In genomic region chr1:53869454-53870117, GRCh38 we compare ENCODE assay signal across 24 cellular contexts. TPM values are rescaled to one million over a fixed set of nuclear protein-coding genes. Genes with fewer than 3 reads are reported as not detected.
DNase-seq lines count a peak whose midpoint lies in the region; ATAC-seq and TF ChIP-seq lines count a peak whose summit lies in the region.
"Had no signal": no experiment of that assay in that cellular context is flagged by ENCODE, and none has a peak within 500 bp of the region (broad histone marks: within the 10 kb centered on the region; RNA-seq: fewer than 3 reads in every experiment).

No MANE protein-coding gene starts in this region.

- intact Hi-C loops in dendritic cell treated with granulocyte-macrophage colony-stimulating factor and Interleukin-4, amounts not matched to agents 40 ng/mL and 50 ng/mL, for 4 days (cut with micrococcal nuclease), result no loop called here

- H3K36me3 ChIP-seq in BLaER1, result peaks cover 48% of the 10 kb centered on the region
- H3K36me3 ChIP-seq: uterus had no signal

- H3K4me3 Mint-ChIP-seq in dendritic cell treated with granulocyte-macrophage colony-stimulating factor and Interleukin-4, amounts not matched to agents 40 ng/mL and 50 ng/mL, for 4 days, result no peak overlapping the region
- no peak overlapping the region for H3K4me3 Mint-ChIP-seq in chondrocyte (ENCODE audit: unreplicated experiment)
- H3K4me3 Mint-ChIP-seq in activated CD4-positive, alpha-beta T cell treated with anti-CD3 and anti-CD28 coated beads, Interleukin-2, amount 10 ng/mL, durations not matched to agents 7 days and 5 days, result no peak overlapping the region
- H3K4me3 Mint-ChIP-seq: activated naive CD4-positive, alpha-beta T cell treated with anti-CD3 and anti-CD28 coated beads, Interleukin-2, amount 50 U/mL, for 24 hours; activated T-cell treated with anti-CD3 and anti-CD28 coated beads, Interleukin-2, amount 50 U/mL, for 72 hours had no signal

- no peaks in the 10 kb centered on the region for H3K9me3 ChIP-seq in BLaER1
- H3K9me3 ChIP-seq: A549, uterus had no signal

- peaks cover 11% of the 10 kb centered on the region for H3K4me1 ChIP-seq in BLaER1
- H3K4me1 ChIP-seq: A549, uterus had no signal

- H3K4me3 ChIP-seq in BLaER1, result no peak overlapping the region
- H3K4me3 ChIP-seq: A549, GM23248, K562, uterus had no signal

- CTCF ChIA-PET in activated CD4-positive, alpha-beta T cell treated with anti-CD3 and anti-CD28 coated beads, Interleukin-2, amount 10 ng/mL, durations not matched to agents 7 days and 5 days (lab: Charles Lee), result interaction anchor here (0.5 to 4.8 kb wide), 4 partner anchors 9 to 90 kb away, joined by 3 to 31 read pairs (median 4); no protein-coding TSS in a partner anchor

- H3K27me3 ChIP-seq in BLaER1, result no peaks in the 10 kb centered on the region
- H3K27me3 ChIP-seq: uterus had no signal

- DNase-seq in NOMO-1 treated with dmso at 0.1 percent for 144 hours (lab: John Stamatoyannopoulos, UW; ENCODE audit: unreplicated experiment) (peak; percentile 48), iPS-NIHi7 (ENCODE audit: extremely low spot score) (no peak), chondrocyte (ENCODE audit: low spot score) (no peak)
- DNase-seq in activated T-cell treated with anti-CD3 and anti-CD28 coated beads, Interleukin-2, amount 50 U/mL, for 48 hours, result no peak
- no peak for DNase-seq in activated CD4-positive, alpha-beta T cell treated with anti-CD3 and anti-CD28 coated beads, Interleukin-2, amount 10 ng/mL, durations not matched to agents 7 days and 5 days
- DNase-seq: activated T-cell treated with anti-CD3 and anti-CD28 coated beads, Interleukin-2, amount 50 U/mL, for 72 hours; cerebellar nuclear complex; DMS 273 treated with DMSO at 0.1 percent for 48 hours; effector memory CD4-positive, alpha-beta T cell; GM23248; NCI-H1436; NCI-H82; RPMI8226; uterus had no signal

- peak; percentile 26 for ATAC-seq in GM19468 (IDR thresholded peaks at IDR 0.05; ENCODE audit: extremely low read depth, unreplicated experiment)
- ATAC-seq: A549; activated T-cell treated with anti-CD3 and anti-CD28 coated beads, Interleukin-2, amount 50 U/mL, for 72 hours; K562 had no signal

- no peak overlapping the region for H3K9ac ChIP-seq in BLaER1
- H3K9ac ChIP-seq: GM23248 had no signal

- POLR2A ChIA-PET in activated CD4-positive, alpha-beta T cell treated with anti-CD3 and anti-CD28 coated beads, Interleukin-2, amount 10 ng/mL, durations not matched to agents 7 days and 5 days (lab: Charles Lee), result no interaction called here

- peaks cover 11% of the 10 kb centered on the region for H3K4me1 Mint-ChIP-seq in dendritic cell treated with granulocyte-macrophage colony-stimulating factor and Interleukin-4, amounts not matched to agents 40 ng/mL and 50 ng/mL, for 4 days (ENCODE audit: low read depth)
- H3K4me1 Mint-ChIP-seq in chondrocyte (ENCODE audit: low read depth), result no peaks in the 10 kb centered on the region
- H3K4me1 Mint-ChIP-seq in activated CD4-positive, alpha-beta T cell treated with anti-CD3 and anti-CD28 coated beads, Interleukin-2, amount 10 ng/mL, durations not matched to agents 7 days and 5 days, result no peaks in the 10 kb centered on the region
- H3K4me1 Mint-ChIP-seq: activated naive CD4-positive, alpha-beta T cell treated with anti-CD3 and anti-CD28 coated beads, Interleukin-2, amount 50 U/mL, for 24 hours had no signal

- H3K36me3 Mint-ChIP-seq in dendritic cell treated with granulocyte-macrophage colony-stimulating factor and Interleukin-4, amounts not matched to agents 40 ng/mL and 50 ng/mL, for 4 days (ENCODE audit: low read depth), result peaks cover 75% of the 10 kb centered on the region
- H3K36me3 Mint-ChIP-seq in chondrocyte (ENCODE audit: low read depth), result peaks cover 20% of the 10 kb centered on the region
- peaks cover 8% of the 10 kb centered on the region for H3K36me3 Mint-ChIP-seq in activated CD4-positive, alpha-beta T cell treated with anti-CD3 and anti-CD28 coated beads, Interleukin-2, amount 10 ng/mL, durations not matched to agents 7 days and 5 days (ENCODE audit: low read depth)

- no peak for TF ChIP-seq CTCF in chondrocyte (IDR thresholded peaks at IDR 0.05)

- no peaks in the 10 kb centered on the region for H4K20me1 ChIP-seq in BLaER1

- H3K9me3 Mint-ChIP-seq in dendritic cell treated with granulocyte-macrophage colony-stimulating factor and Interleukin-4, amounts not matched to agents 40 ng/mL and 50 ng/mL, for 4 days, result no peaks in the 10 kb centered on the region
- no peaks in the 10 kb centered on the region for H3K9me3 Mint-ChIP-seq in chondrocyte (ENCODE audit: low read depth)
- no peaks in the 10 kb centered on the region for H3K9me3 Mint-ChIP-seq in activated CD4-positive, alpha-beta T cell treated with anti-CD3 and anti-CD28 coated beads, Interleukin-2, amount 10 ng/mL, durations not matched to agents 7 days and 5 days
- H3K9me3 Mint-ChIP-seq: activated naive CD4-positive, alpha-beta T cell treated with anti-CD3 and anti-CD28 coated beads, Interleukin-2, amount 50 U/mL, for 24 hours; activated T-cell treated with anti-CD3 and anti-CD28 coated beads, Interleukin-2, amount 50 U/mL, for 72 hours had no signal

- H3K27ac ChIP-seq in BLaER1, result no peak overlapping the region
- H3K27ac ChIP-seq: A549, C4-2B, GM23248, uterus, VCaP had no signal

- peak overlapping the region; percentile 48 for H3K27ac Mint-ChIP-seq in dendritic cell treated with granulocyte-macrophage colony-stimulating factor and Interleukin-4, amounts not matched to agents 40 ng/mL and 50 ng/mL, for 4 days
- no peak overlapping the region for H3K27ac Mint-ChIP-seq in chondrocyte (ENCODE audit: unreplicated experiment)
- H3K27ac Mint-ChIP-seq in activated CD4-positive, alpha-beta T cell treated with anti-CD3 and anti-CD28 coated beads, Interleukin-2, amount 10 ng/mL, durations not matched to agents 7 days and 5 days, result no peak overlapping the region
- H3K27ac Mint-ChIP-seq: activated naive CD4-positive, alpha-beta T cell treated with anti-CD3 and anti-CD28 coated beads, Interleukin-2, amount 50 U/mL, for 24 hours; activated T-cell treated with anti-CD3 and anti-CD28 coated beads, Interleukin-2, amount 50 U/mL, for 72 hours had no signal

- H3K4me2 ChIP-seq in BLaER1, result peak overlapping the region; percentile 45
- H3K4me2 ChIP-seq: A549 had no signal

- H3K27me3 Mint-ChIP-seq in dendritic cell treated with granulocyte-macrophage colony-stimulating factor and Interleukin-4, amounts not matched to agents 40 ng/mL and 50 ng/mL, for 4 days, result no peaks in the 10 kb centered on the region
- H3K27me3 Mint-ChIP-seq in chondrocyte (ENCODE audit: low read depth), result no peaks in the 10 kb centered on the region
- H3K27me3 Mint-ChIP-seq in activated CD4-positive, alpha-beta T cell treated with anti-CD3 and anti-CD28 coated beads, Interleukin-2, amount 10 ng/mL, durations not matched to agents 7 days and 5 days, result no peaks in the 10 kb centered on the region
- H3K27me3 Mint-ChIP-seq: activated naive CD4-positive, alpha-beta T cell treated with anti-CD3 and anti-CD28 coated beads, Interleukin-2, amount 50 U/mL, for 24 hours had no signal

RNA-seq across cellular contexts. Expression of gene YIPF1, which starts 20.0 kb away (rescaled TPM):
- 17.2 to 18.4 TPM (median 18.1 TPM) in 3 replicates for total RNA-seq in chondrocyte
- 10 to 100 TPM; 16.3 to 20.6 TPM for total RNA-seq in activated CD4-positive, alpha-beta T cell treated with anti-CD3 and anti-CD28 coated beads, Interleukin-2, amount 10 ng/mL, durations not matched to agents 7 days and 5 days

RNA-seq across cellular contexts. Expression of gene DIO1, which starts 24.4 kb away (rescaled TPM):
- not detected in 3 replicates for total RNA-seq in chondrocyte
- not detected for total RNA-seq in activated CD4-positive, alpha-beta T cell treated with anti-CD3 and anti-CD28 coated beads, Interleukin-2, amount 10 ng/mL, durations not matched to agents 7 days and 5 days
- total RNA-seq: activated T-cell treated with anti-CD3 and anti-CD28 coated beads, Interleukin-2, amount 50 U/mL, for 72 hours; astrocyte; GM23248; K562; subcutaneous adipose tissue had no signal

RNA-seq across cellular contexts. Expression of gene NDC1, which starts 31.5 kb away (rescaled TPM):
- total RNA-seq in chondrocyte, result 7.0 to 9.7 TPM (median 8.6 TPM) in 3 replicates
- 10 to 100 TPM; 25.4 to 26.6 TPM for total RNA-seq in activated CD4-positive, alpha-beta T cell treated with anti-CD3 and anti-CD28 coated beads, Interleukin-2, amount 10 ng/mL, durations not matched to agents 7 days and 5 days
